19 cellular contexts compared by ENCODE assay signal in the genomic region with DNA sequence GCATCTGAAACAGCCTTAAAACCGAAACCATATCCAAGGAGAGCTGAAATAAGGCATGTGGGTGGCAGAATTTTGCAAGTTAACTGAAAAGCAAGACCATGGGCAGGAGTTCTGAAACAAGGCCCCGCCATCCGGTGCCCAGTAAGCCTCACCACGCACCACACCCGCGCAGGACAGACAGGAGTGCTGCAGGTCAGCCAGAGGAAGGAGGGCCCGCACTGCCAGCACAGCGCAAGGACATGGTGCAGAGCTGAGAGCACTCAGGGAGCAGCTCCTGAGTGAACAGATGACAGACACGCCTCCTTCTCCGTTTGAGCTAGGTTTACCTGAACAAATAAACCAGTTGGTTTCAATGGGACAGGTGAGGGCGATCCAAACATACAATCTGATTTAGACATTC. TPM values are rescaled to one million over a fixed set of nuclear protein-coding genes. Genes with fewer than 3 reads are reported as not detected.
A peak's percentile ranks its signal among the peaks of the same experiment; 100 is the strongest.
DNase-seq lines count a peak whose midpoint lies in the region; ATAC-seq and TF ChIP-seq lines count a peak whose summit lies in the region.
"Had no signal": no experiment of that assay in that cellular context is flagged by ENCODE, and none has a peak within 500 bp of the region (broad histone marks: within the 10 kb centered on the region; RNA-seq: fewer than 3 reads in every experiment).

No MANE protein-coding gene starts in this region.

- H3K4me2 ChIP-seq in mammary epithelial cell (ENCODE audit: insufficient read depth, low read depth, low read length) = no peak overlapping the region

- H3K79me2 ChIP-seq in mammary epithelial cell (ENCODE audit: insufficient read depth, low read length) = no peaks in the 10 kb centered on the region

- in situ Hi-C loops in mammary epithelial cell (cut with MboI; ENCODE audit: low sequenced_read_pairs in 2 of 2) = no loop called here

- H2AFZ ChIP-seq in mammary epithelial cell (ENCODE audit: low read depth, low read length) = no peak overlapping the region

- POLR2A ChIA-PET in activated CD4-positive, alpha-beta memory T cell treated with anti-CD3 and anti-CD28 coated beads for 36 hours (lab: Charles Lee) = no interaction called here
- POLR2A ChIA-PET in naive thymus-derived CD4-positive, alpha-beta T cell (lab: Charles Lee) = no interaction called here

- TF ChIP-seq POLR2A in breast epithelium (IDR thresholded peaks at IDR 0.05) (no peak), GM18505 (IDR thresholded peaks at IDR 0.05; ENCODE audit: borderline replicate concordance, extremely low read depth, insufficient read depth, insufficient read length) (no peak)

- ATAC-seq in naive thymus-derived CD4-positive, alpha-beta T cell = no peak
- ATAC-seq in GM18505 (IDR thresholded peaks at IDR 0.05; ENCODE audit: unreplicated experiment) = no peak
- ATAC-seq: left cardiac atrium, right cardiac atrium had no signal

- H3K36me3 ChIP-seq in breast epithelium = no peaks in the 10 kb centered on the region
- peaks cover 42% of the 10 kb centered on the region for H3K36me3 ChIP-seq in mammary epithelial cell (ENCODE audit: insufficient read depth, low read length)
- H3K36me3 ChIP-seq in naive thymus-derived CD4-positive, alpha-beta T cell (ENCODE audit: control insufficient read depth in 2 of 3, insufficient read depth in 3 of 3, low read length in 3 of 3) = peaks cover 16 to 61% (median 46%) of the 10 kb centered on the region in 3 experiments

- intact Hi-C loops in breast epithelium (cut with DNase I; ENCODE audit: low total_unique reads) = no loop called here
- intact Hi-C loops in mammary epithelial cell (cut with micrococcal nuclease) = no loop called here
- intact Hi-C loops in activated CD4-positive, alpha-beta memory T cell treated with anti-CD3 and anti-CD28 coated beads for 36 hours (cut with micrococcal nuclease) = no loop called here
- intact Hi-C loops in naive thymus-derived CD4-positive, alpha-beta T cell (cut with micrococcal nuclease) = no loop called here

- TF ChIP-seq CTCF in breast epithelium (IDR thresholded peaks at IDR 0.05) (no peak), mammary epithelial cell (conservative IDR thresholded peaks at IDR 0.05 in 1 of 2, IDR thresholded peaks at IDR 0.05 in 1 of 2; ENCODE audit: extremely low read depth in 1 of 2, insufficient read depth in 1 of 2, low read depth in 1 of 2, low read length in 2 of 2) (no peak)

- H3K9me3 ChIP-seq in breast epithelium (no peaks in the 10 kb centered on the region), mammary epithelial cell (replicated peaks; ENCODE audit: insufficient read depth, low read length) (no peaks in the 10 kb centered on the region)
- H3K9me3 ChIP-seq in naive thymus-derived CD4-positive, alpha-beta T cell (ENCODE audit: control insufficient read depth in 2 of 3, low read length in 3 of 3) = no peaks in the 10 kb centered on the region
- H3K9me3 ChIP-seq: suprapubic skin had no signal

- dilution Hi-C loops in mammary epithelial cell (cut with HindIII; ENCODE audit: low sequenced_read_pairs) = no loop called here

- H3K27ac ChIP-seq in breast epithelium = peak overlapping the region; percentile 6 to 35
- no peak overlapping the region for H3K27ac ChIP-seq in mammary epithelial cell (ENCODE audit: insufficient read depth, low read depth, low read length)
- H3K27ac ChIP-seq in naive thymus-derived CD4-positive, alpha-beta T cell (ENCODE audit: low read depth, low read length) = peak overlapping the region; percentile 21
- H3K27ac ChIP-seq: epithelial cell of prostate, RWPE1, suprapubic skin had no signal

- peaks cover 25% of the 10 kb centered on the region for H3K4me1 Mint-ChIP-seq in activated CD4-positive, alpha-beta memory T cell treated with anti-CD3 and anti-CD28 coated beads for 36 hours (ENCODE audit: low read depth)
- peaks cover 11 to 31% (median 12%) of the 10 kb centered on the region in 7 donors for H3K4me1 Mint-ChIP-seq in naive thymus-derived CD4-positive, alpha-beta T cell

- no peak for DNase-seq in breast epithelium (ENCODE audit: low spot score in 2 of 2)
- DNase-seq in mammary epithelial cell = no peak
- no peak for DNase-seq in activated CD4-positive, alpha-beta memory T cell treated with anti-CD3 and anti-CD28 coated beads for 36 hours
- DNase-seq in naive thymus-derived CD4-positive, alpha-beta T cell = no peak
- no peak for DNase-seq in SK-N-DZ (ENCODE audit: low spot score)
- no peak for DNase-seq in NCI-H226
- DNase-seq: COR-L47, HFFc6, left cardiac atrium, NCI-H1694 treated with DMSO at 0.1 percent for 48 hours, NCI-H446 treated with DMSO at 0.1 percent for 48 hours, right cardiac atrium had no signal

- H3K36me3 Mint-ChIP-seq in activated CD4-positive, alpha-beta memory T cell treated with anti-CD3 and anti-CD28 coated beads for 36 hours = peaks cover 45% of the 10 kb centered on the region
- peaks cover 8 to 43% (median 39%) of the 10 kb centered on the region in 5 donors for H3K36me3 Mint-ChIP-seq in naive thymus-derived CD4-positive, alpha-beta T cell

- no peaks in the 10 kb centered on the region for H3K27me3 ChIP-seq in breast epithelium
- no peaks in the 10 kb centered on the region for H3K27me3 ChIP-seq in mammary epithelial cell (ENCODE audit: insufficient read depth, low read length)
- no peaks in the 10 kb centered on the region for H3K27me3 ChIP-seq in naive thymus-derived CD4-positive, alpha-beta T cell (ENCODE audit: control insufficient read depth in 2 of 2, insufficient read depth in 2 of 2, low read length in 2 of 2)
- H3K27me3 ChIP-seq: suprapubic skin had no signal

- BruUV-seq in mammary epithelial cell (replicated peaks; lab: Mats Ljungman, UMichigan) = no TSS peak

- no peak overlapping the region for H3K9ac ChIP-seq in mammary epithelial cell (ENCODE audit: insufficient read depth, low read length)

- peak overlapping the region; percentile 67 for H3K27ac Mint-ChIP-seq in activated CD4-positive, alpha-beta memory T cell treated with anti-CD3 and anti-CD28 coated beads for 36 hours
- H3K27ac Mint-ChIP-seq in naive thymus-derived CD4-positive, alpha-beta T cell = peak overlapping the region in 1 of 9 donors; percentile 43
- H3K27ac Mint-ChIP-seq: HFFc6 had no signal

- H3K27me3 Mint-ChIP-seq in activated CD4-positive, alpha-beta memory T cell treated with anti-CD3 and anti-CD28 coated beads for 36 hours = no peaks in the 10 kb centered on the region
- no peaks in the 10 kb centered on the region for H3K27me3 Mint-ChIP-seq in naive thymus-derived CD4-positive, alpha-beta T cell

- no peak overlapping the region for H3K4me3 Mint-ChIP-seq in activated CD4-positive, alpha-beta memory T cell treated with anti-CD3 and anti-CD28 coated beads for 36 hours
- peak overlapping the region in 2 of 10 donors; percentile 11 to 13 for H3K4me3 Mint-ChIP-seq in naive thymus-derived CD4-positive, alpha-beta T cell
- H3K4me3 Mint-ChIP-seq: HFFc6 had no signal

- CTCF ChIA-PET in mammary epithelial cell (lab: Charles Lee; ENCODE audit: low non-redundant PET) = no interaction called here
- CTCF ChIA-PET in activated CD4-positive, alpha-beta memory T cell treated with anti-CD3 and anti-CD28 coated beads for 36 hours (lab: Charles Lee) = interaction anchor here (1.9 kb wide), 1 partner anchor 97 kb away, joined by 5 read pairs; no protein-coding TSS in a partner anchor
- CTCF ChIA-PET in naive thymus-derived CD4-positive, alpha-beta T cell (lab: Charles Lee) = no interaction called here

- H3K4me3 ChIP-seq in breast epithelium = peak overlapping the region in 2 of 3 donors; percentile 31 to 56
- H3K4me3 ChIP-seq in mammary epithelial cell (replicated peaks in 1 of 3; ENCODE audit: insufficient read depth in 1 of 3, low read depth in 2 of 3, low read length in 3 of 3) = no peak overlapping the region
- H3K4me3 ChIP-seq in naive thymus-derived CD4-positive, alpha-beta T cell (ENCODE audit: low read length) = no peak overlapping the region
- H3K4me3 ChIP-seq: suprapubic skin had no signal

- 88% methylated on average over 11 of the region's 11 CpGs for WGBS in mammary epithelial cell (ENCODE audit: low coverage, missing lambda C conversion rate)

- H4K20me1 ChIP-seq in mammary epithelial cell (ENCODE audit: insufficient read depth, low read length) = no peaks in the 10 kb centered on the region

- H3K4me1 ChIP-seq in breast epithelium (no peaks in the 10 kb centered on the region), mammary epithelial cell (ENCODE audit: insufficient read depth, low read length) (peaks cover 8% of the 10 kb centered on the region)
- no peaks in the 10 kb centered on the region for H3K4me1 ChIP-seq in naive thymus-derived CD4-positive, alpha-beta T cell (ENCODE audit: control insufficient read depth in 2 of 2, insufficient read depth in 2 of 2, low read length in 2 of 2)
- H3K4me1 ChIP-seq: suprapubic skin had no signal

- no peaks in the 10 kb centered on the region for H3K9me3 Mint-ChIP-seq in activated CD4-positive, alpha-beta memory T cell treated with anti-CD3 and anti-CD28 coated beads for 36 hours
- H3K9me3 Mint-ChIP-seq in naive thymus-derived CD4-positive, alpha-beta T cell = peaks cover 0 to 2% (median 0%) of the 10 kb centered on the region in 11 donors
- H3K9me3 Mint-ChIP-seq: HFFc6 had no signal

RNA-seq across cellular contexts. Expression of gene ISCA1, which starts 16.5 kb away (rescaled TPM):
- 10 to 100 TPM; 35.7 to 53.1 (median 38.3) TPM for total RNA-seq in breast epithelium
- total RNA-seq in mammary epithelial cell = 10 to 100 TPM; 20.8 to 32.0 TPM
- 17.5 TPM for polyA plus RNA-seq in mammary epithelial cell
- 7.5 TPM for polyA minus RNA-seq in mammary epithelial cell
- total RNA-seq in activated CD4-positive, alpha-beta memory T cell treated with anti-CD3 and anti-CD28 coated beads for 36 hours = 10 to 100 TPM; 21.4 to 22.1 TPM
- 10 to 100 TPM; 26.3 to 62.3 (median 38.4) TPM for total RNA-seq in naive thymus-derived CD4-positive, alpha-beta T cell
- 10 to 100 TPM; 35.6 to 54.7 TPM for polyA plus RNA-seq in naive thymus-derived CD4-positive, alpha-beta T cell
- polyA plus RNA-seq in SK-N-DZ (2014; cell fraction: cytosol; rRNA removed) = 63.5 and 72.3 TPM in 2 replicates
- polyA plus RNA-seq in SK-N-DZ (2014; cell fraction: nucleus; rRNA removed) = 34.8 and 41.6 TPM in 2 replicates

RNA-seq across cellular contexts. Expression of gene C9orf153, which starts 39.4 kb away (rescaled TPM):
- total RNA-seq in breast epithelium = under 1 TPM; 0.59 to 0.80 (median 0.66) TPM
- total RNA-seq in mammary epithelial cell = under 1 TPM in 1 of 2 donors, not detected in 1; 0.33 TPM
- polyA plus RNA-seq in mammary epithelial cell = not detected
- not detected for polyA minus RNA-seq in mammary epithelial cell
- under 1 TPM; 0.26 to 0.39 TPM for total RNA-seq in activated CD4-positive, alpha-beta memory T cell treated with anti-CD3 and anti-CD28 coated beads for 36 hours
- 1 to 10 TPM in 3 of 5 experiments, under 1 TPM in 2; 0.75 to 1.7 (median 1.0) TPM for total RNA-seq in naive thymus-derived CD4-positive, alpha-beta T cell
- polyA plus RNA-seq in naive thymus-derived CD4-positive, alpha-beta T cell = not detected
- polyA plus RNA-seq in SK-N-DZ (2014; cell fraction: cytosol; rRNA removed) = 0.12 TPM in 1 of 2 replicates, not detected in the other
- 0.55 TPM in 1 of 2 replicates, not detected in the other for polyA plus RNA-seq in SK-N-DZ (2014; cell fraction: nucleus; rRNA removed)
- total RNA-seq: Daoy, dermis microvascular lymphatic vessel endothelial cell, frontal cortex, HFFc6 had no signal

RNA-seq across cellular contexts. Expression of gene TUT7, which starts 55.3 kb away (rescaled TPM):
- total RNA-seq in breast epithelium (10 to 100 TPM; 59.5 to 95.4 (median 65.2) TPM), mammary epithelial cell (10 to 100 TPM; 33.8 to 36.4 TPM)
- polyA plus RNA-seq in mammary epithelial cell = 18.9 TPM
- 34.2 TPM for polyA minus RNA-seq in mammary epithelial cell
- 10 to 100 TPM; 50.7 to 56.8 TPM for total RNA-seq in activated CD4-positive, alpha-beta memory T cell treated with anti-CD3 and anti-CD28 coated beads for 36 hours
- total RNA-seq in naive thymus-derived CD4-positive, alpha-beta T cell = 10 to 100 TPM; 38.5 to 57.4 (median 49.0) TPM
- 10 to 100 TPM; 15.2 to 19.7 TPM for polyA plus RNA-seq in naive thymus-derived CD4-positive, alpha-beta T cell
- 4.0 and 5.7 TPM in 2 replicates for polyA plus RNA-seq in SK-N-DZ (2014; cell fraction: cytosol; rRNA removed)
- polyA plus RNA-seq in SK-N-DZ (2014; cell fraction: nucleus; rRNA removed) = 9.4 and 11.8 TPM in 2 replicates

Comparison
In these comparisons a context has a peak if more than half of its experiments do, and no peak if none do; other contexts are left out.
1. H3K4me3 ChIP-seq: peak in breast epithelium (2 of 3); none in mammary epithelial cell (0 of 3) and naive thymus-derived CD4-positive, alpha-beta T cell (single experiment).